Comparison of ENCODE assay signal across 17 cellular contexts in genomic region chr16:88891083-88891482, GRCh38. TPM values are rescaled to one million over a fixed set of nuclear protein-coding genes. Genes with fewer than 3 reads are reported as not detected.
DNase-seq lines count a peak whose midpoint lies in the region; ATAC-seq and TF ChIP-seq lines count a peak whose summit lies in the region.
"Had no signal": no experiment of that assay in that cellular context is flagged by ENCODE, and none has a peak within 500 bp of the region (broad histone marks: within the 10 kb centered on the region; RNA-seq: fewer than 3 reads in every experiment).

No MANE protein-coding gene starts in this region.

- ATAC-seq in Panc1 (peak; percentile 64), omental fat pad (ENCODE audit: low FRiP score) (no peak), GM21723 (IDR thresholded peaks at IDR 0.05; ENCODE audit: unreplicated experiment) (no peak)

- H3K4me1 ChIP-seq in Panc1 (ENCODE audit: control insufficient read depth, insufficient read depth, low read length): peaks cover 7% of the 10 kb centered on the region

- POLR2A ChIA-PET in Panc1 (lab: Charles Lee): no interaction called here

- in situ Hi-C loops in Panc1 (cut with HindIII; ENCODE audit: low pct_unique_long_range_greater_than_20kb, low sequenced_read_pairs): no loop called here

- H3K4me3 Mint-ChIP-seq in glutamatergic neuron (ENCODE audit: unreplicated experiment): no peak overlapping the region
- H3K4me3 Mint-ChIP-seq in type B pancreatic cell: no peak overlapping the region
- H3K4me3 Mint-ChIP-seq: CD4-positive, alpha-beta memory T cell had no signal

- H3K27me3 ChIP-seq in Panc1 (ENCODE audit: control insufficient read depth, insufficient read depth, low read length): no peaks in the 10 kb centered on the region

- H3K4me1 Mint-ChIP-seq in glutamatergic neuron (ENCODE audit: low read depth, unreplicated experiment) (peaks cover 8% of the 10 kb centered on the region), type B pancreatic cell (ENCODE audit: unreplicated experiment) (no peaks in the 10 kb centered on the region)
- H3K4me1 Mint-ChIP-seq: CD4-positive, alpha-beta memory T cell had no signal

- H3K9me3 ChIP-seq in Panc1 (ENCODE audit: control insufficient read depth, insufficient read depth, low read depth, low read length): no peaks in the 10 kb centered on the region

- H3K36me3 Mint-ChIP-seq in glutamatergic neuron (ENCODE audit: unreplicated experiment) (peaks cover 5% of the 10 kb centered on the region), type B pancreatic cell (no peaks in the 10 kb centered on the region)
- H3K36me3 Mint-ChIP-seq: CD4-positive, alpha-beta memory T cell had no signal

- H3K9me3 Mint-ChIP-seq in glutamatergic neuron (ENCODE audit: unreplicated experiment) (peaks cover 40% of the 10 kb centered on the region), type B pancreatic cell (no peaks in the 10 kb centered on the region)
- H3K9me3 Mint-ChIP-seq: CD4-positive, alpha-beta memory T cell had no signal

- TF ChIP-seq CTCF in Panc1 (IDR thresholded peaks at IDR 0.05) (no peak), glutamatergic neuron (IDR thresholded peaks at IDR 0.05; ENCODE audit: partially characterized antibody, unreplicated experiment) (no peak), type B pancreatic cell (conservative IDR thresholded peaks at IDR 0.05) (no peak), omental fat pad (IDR thresholded peaks at IDR 0.05) (no peak)

- intact Hi-C loops in Panc1 (cut with micrococcal nuclease; ENCODE audit: unreplicated experiment): no loop called here

- H3K4me3 ChIP-seq in Panc1 (ENCODE audit: low read depth in 2 of 2, low read length in 2 of 2): no peak overlapping the region
- H3K4me3 ChIP-seq: GM23248 had no signal

- no peak overlapping the region for H3K27ac ChIP-seq in Panc1 (ENCODE audit: low read length)
- H3K27ac ChIP-seq: C4-2B, GM23248 had no signal

- peak; percentile 49 for DNase-seq in 8988T
- DNase-seq in Panc1 (ENCODE audit: low read depth, low spot score): no peak
- no peak for DNase-seq in glutamatergic neuron
- DNase-seq in type B pancreatic cell (ENCODE audit: extremely low spot score, unreplicated experiment): no peak
- no peak for DNase-seq in omental fat pad (ENCODE audit: low spot score)
- DNase-seq in MV-4-11 (lab: John Stamatoyannopoulos, UW): no peak
- DNase-seq: ACHN; CD4-positive, alpha-beta memory T cell; COR-L47; DMS53; GF-D8; GM23248; H7 had no signal

- H3K27ac Mint-ChIP-seq in glutamatergic neuron (ENCODE audit: unreplicated experiment): peak overlapping the region; percentile 59
- peak overlapping the region; percentile 29 for H3K27ac Mint-ChIP-seq in type B pancreatic cell
- H3K27ac Mint-ChIP-seq: CD4-positive, alpha-beta memory T cell had no signal

- H3K36me3 ChIP-seq in Panc1 (ENCODE audit: control insufficient read depth, insufficient read depth, low read length): no peaks in the 10 kb centered on the region

- peaks cover 24% of the 10 kb centered on the region for H3K27me3 Mint-ChIP-seq in glutamatergic neuron (ENCODE audit: unreplicated experiment)
- H3K27me3 Mint-ChIP-seq in type B pancreatic cell: no peaks in the 10 kb centered on the region
- H3K27me3 Mint-ChIP-seq: CD4-positive, alpha-beta memory T cell had no signal

- CTCF ChIA-PET in Panc1 (lab: Charles Lee): interaction anchor here (0.6 kb wide), 1 partner anchor 302 kb away, joined by 5 read pairs; no protein-coding TSS in a partner anchor

- BruUV-seq in Panc1 (replicated peaks; lab: Mats Ljungman, UMichigan): no TSS peak

RNA-seq across cellular contexts. Expression of gene PABPN1L, which starts 24.6 kb away (rescaled TPM):
- total RNA-seq in Panc1 (2021; ENCODE audit: unreplicated experiment): not detected
- polyA plus RNA-seq in Panc1 (2012; ENCODE audit: insufficient read length): not detected
- 3.9 TPM for total RNA-seq in glutamatergic neuron (ENCODE audit: unreplicated experiment)
- 0.31 TPM in 1 of 2 replicates, not detected in the other for total RNA-seq in type B pancreatic cell (ENCODE audit: low replicate concordance)
- total RNA-seq in omental fat pad: not detected
- total RNA-seq: A172; CD4-positive, alpha-beta memory T cell; GM23248; H7; HT1080 had no signal
- polyA plus RNA-seq: CD4-positive, alpha-beta memory T cell; GM23248 had no signal

RNA-seq across cellular contexts. Expression of gene TRAPPC2L, which starts 34.2 kb away (rescaled TPM):
- total RNA-seq in Panc1 (2021; ENCODE audit: unreplicated experiment) (73.8 TPM), glutamatergic neuron (ENCODE audit: unreplicated experiment) (50.6 TPM), type B pancreatic cell (ENCODE audit: low replicate concordance) (80.4 and 91.4 TPM in 2 replicates), omental fat pad (10 to 100 TPM; 25.3 to 49.4 (median 39.7) TPM)
- 129 TPM for polyA plus RNA-seq in Panc1 (2012; ENCODE audit: insufficient read length)

RNA-seq across cellular contexts. Expression of gene GALNS, which starts 34.3 kb away (rescaled TPM):
- 81.6 TPM for total RNA-seq in Panc1 (2021; ENCODE audit: unreplicated experiment)
- 106 TPM for polyA plus RNA-seq in Panc1 (2012; ENCODE audit: insufficient read length)
- total RNA-seq in glutamatergic neuron (ENCODE audit: unreplicated experiment): 31.7 TPM
- 30.2 and 32.5 TPM in 2 replicates for total RNA-seq in type B pancreatic cell (ENCODE audit: low replicate concordance)
- 10 to 100 TPM; 15.0 to 32.0 (median 23.4) TPM for total RNA-seq in omental fat pad
